Comparison of ENCODE assay signal across 1 cellular context in genomic region chr6:151614630-151615029, GRCh38.
TF ChIP-seq lines count a peak whose summit lies in the region.

No MANE protein-coding gene starts in this region.

TF ChIP-seq in GM23338, 12 proteins besides CTCF, POLR2A, EP300 and RAD21 (continued from another document):
- TF ChIP-seq REST (IDR thresholded peaks at IDR 0.05; ENCODE audit: unreplicated experiment) (no peak), NANOG (IDR thresholded peaks at IDR 0.05; ENCODE audit: borderline replicate concordance) (no peak), ZNF462 (CRISPR knock-in tag; IDR thresholded peaks at IDR 0.05) (no peak), JUNB (IDR thresholded peaks at IDR 0.05; ENCODE audit: unreplicated experiment) (no peak)
- TF ChIP-seq, protein P1, sequence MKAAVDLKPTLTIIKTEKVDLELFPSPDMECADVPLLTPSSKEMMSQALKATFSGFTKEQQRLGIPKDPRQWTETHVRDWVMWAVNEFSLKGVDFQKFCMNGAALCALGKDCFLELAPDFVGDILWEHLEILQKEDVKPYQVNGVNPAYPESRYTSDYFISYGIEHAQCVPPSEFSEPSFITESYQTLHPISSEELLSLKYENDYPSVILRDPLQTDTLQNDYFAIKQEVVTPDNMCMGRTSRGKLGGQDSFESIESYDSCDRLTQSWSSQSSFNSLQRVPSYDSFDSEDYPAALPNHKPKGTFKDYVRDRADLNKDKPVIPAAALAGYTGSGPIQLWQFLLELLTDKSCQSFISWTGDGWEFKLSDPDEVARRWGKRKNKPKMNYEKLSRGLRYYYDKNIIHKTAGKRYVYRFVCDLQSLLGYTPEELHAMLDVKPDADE (IDR thresholded peaks at IDR 0.05) = no peak
